7 cellular contexts compared by ENCODE assay signal in the genomic region with DNA sequence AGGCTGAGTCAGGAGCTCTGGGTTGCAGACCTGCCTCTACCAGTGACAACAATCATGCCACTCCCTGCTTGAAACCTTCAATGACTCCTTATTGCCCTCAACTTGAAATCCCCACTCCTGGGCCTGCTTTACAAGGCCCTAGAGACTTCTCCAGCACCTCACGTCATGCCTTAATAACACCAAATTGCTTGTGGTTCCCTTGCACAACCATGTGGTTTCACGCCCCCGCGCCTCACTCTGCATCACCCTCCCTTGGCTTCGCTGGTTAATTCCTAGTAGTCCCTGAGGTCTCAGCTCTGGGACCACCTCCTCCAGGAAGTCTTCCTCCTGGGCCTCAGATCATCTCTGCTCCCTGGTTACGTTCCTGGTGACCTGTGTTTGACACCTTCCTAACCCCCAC. TPM values are rescaled to one million over a fixed set of nuclear protein-coding genes. Genes with fewer than 3 reads are reported as not detected.
DNase-seq lines count a peak whose midpoint lies in the region; ATAC-seq and TF ChIP-seq lines count a peak whose summit lies in the region.

No MANE protein-coding gene starts in this region.

- H3K4me3 Mint-ChIP-seq in endothelial cell (ENCODE audit: unreplicated experiment), result peak overlapping the region; percentile 63

- peak; percentile 45 for DNase-seq in H7
- DNase-seq in SIG-M5 (lab: John Stamatoyannopoulos, UW), result peak; percentile 8
- no peak for DNase-seq in endothelial cell (ENCODE audit: low spot score)
- peak; percentile 20 for DNase-seq in stimulated activated CD4-positive, alpha-beta T cell treated with anti-CD3 and anti-CD28 coated beads, Interleukin-4, amount 100 ng/mL, for 1 hour
- no peak for DNase-seq in GM19238 (ENCODE audit: insufficient read length, low spot score)
- DNase-seq in hypothalamus (lab: John Stamatoyannopoulos, UW), result no peak

- peak overlapping the region; percentile 49 for H3K27ac Mint-ChIP-seq in endothelial cell (ENCODE audit: unreplicated experiment)

- ATAC-seq in GM18498 (IDR thresholded peaks at IDR 0.05; ENCODE audit: unreplicated experiment), result no peak

- H3K9me3 Mint-ChIP-seq in endothelial cell (ENCODE audit: unreplicated experiment), result no peaks in the 10 kb centered on the region

- H3K36me3 Mint-ChIP-seq in endothelial cell (ENCODE audit: low read depth, unreplicated experiment), result peaks cover 37% of the 10 kb centered on the region

- H3K27me3 ChIP-seq in H7 (ENCODE audit: control insufficient read depth, insufficient read depth, low read length), result no peaks in the 10 kb centered on the region

- no peak for TF ChIP-seq CTCF in endothelial cell (IDR thresholded peaks at IDR 0.05; ENCODE audit: unreplicated experiment)

- H3K36me3 ChIP-seq in H7 (replicated peaks; ENCODE audit: control insufficient read depth, insufficient read depth, low read length), result peaks cover 16% of the 10 kb centered on the region

- peaks cover 16% of the 10 kb centered on the region for H3K4me1 Mint-ChIP-seq in endothelial cell (ENCODE audit: unreplicated experiment)

- no peak overlapping the region for H3K4me3 ChIP-seq in H7 (ENCODE audit: insufficient read depth, low read depth, low read length)

- peaks cover 13% of the 10 kb centered on the region for H3K27me3 Mint-ChIP-seq in endothelial cell (ENCODE audit: unreplicated experiment)

RNA-seq across cellular contexts. Expression of gene EPHA2, which starts 33.0 kb away (rescaled TPM):
- 43.3 and 63.5 TPM in 2 replicates for total RNA-seq in H7 (2014; rRNA removed; shearing (Covaris generic))
- 109 TPM for total RNA-seq in endothelial cell (ENCODE audit: unreplicated experiment)

RNA-seq across cellular contexts. Expression of gene FAM131C, which starts 49.5 kb away (rescaled TPM):
- total RNA-seq in H7 (2014; rRNA removed; shearing (Covaris generic)), result 0.26 and 0.45 TPM in 2 replicates
- total RNA-seq in endothelial cell (ENCODE audit: unreplicated experiment), result 0.56 TPM

Comparison
In these comparisons a context has a peak if more than half of its experiments do, and no peak if none do; other contexts are left out.
1. DNase-seq: peak in H7 (single experiment), SIG-M5 (single experiment) and stimulated activated CD4-positive, alpha-beta T cell treated with anti-CD3 and anti-CD28 coated beads, Interleukin-4, amount 100 ng/mL, for 1 hour (single experiment); none in endothelial cell (single experiment), GM19238 (single experiment) and hypothalamus (0 of 51).